15 cellular contexts compared by ENCODE assay signal in the genomic region with DNA sequence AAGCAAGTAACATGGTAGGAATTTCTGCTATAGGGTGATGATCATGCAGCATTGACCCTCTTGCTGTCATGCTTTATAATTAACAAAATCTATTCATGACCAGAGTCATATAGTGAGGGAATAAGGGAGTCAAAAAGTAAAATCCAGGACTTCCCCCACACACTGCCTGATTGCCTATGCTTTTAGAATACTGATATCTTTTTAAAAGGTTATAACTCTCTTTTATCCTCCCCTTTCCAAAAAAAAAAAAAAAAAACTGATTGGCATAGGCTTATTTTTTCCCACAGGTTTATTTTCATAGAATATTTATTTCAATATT. TPM values are rescaled to one million over a fixed set of nuclear protein-coding genes. Genes with fewer than 3 reads are reported as not detected.
A peak's percentile ranks its signal among the peaks of the same experiment; 100 is the strongest.
DNase-seq lines count a peak whose midpoint lies in the region; ATAC-seq and TF ChIP-seq lines count a peak whose summit lies in the region.
"Had no signal": no experiment of that assay in that cellular context is flagged by ENCODE, and none has a peak within 500 bp of the region (broad histone marks: within the 10 kb centered on the region; RNA-seq: fewer than 3 reads in every experiment).

No MANE protein-coding gene starts in this region.

- H4K20me1 ChIP-seq in DOHH2 (ENCODE audit: control insufficient read depth, insufficient read depth, low read depth, low read length), result no peaks in the 10 kb centered on the region

- H3K36me3 Mint-ChIP-seq in activated B cell treated with CpG ODN at 0.5 μM for 24 hours (ENCODE audit: low read depth), result no peaks in the 10 kb centered on the region
- peaks cover 4 to 11% of the 10 kb centered on the region in 2 donors for H3K36me3 Mint-ChIP-seq in stimulated activated naive B cell treated with anti-CD40 and anti-IgM and Interleukin-4, amounts not matched to agents 10 μg/mL and 1 μg/mL and 100 μg/mL, for 72 hours

- CTCF ChIA-PET in activated B cell treated with CpG ODN at 0.5 μM for 24 hours (lab: Charles Lee), result no interaction called here

- no peak for TF ChIP-seq CTCF in DOHH2 (IDR thresholded peaks at IDR 0.05; ENCODE audit: low read depth, low read length, poor library complexity, severe bottlenecking)
- TF ChIP-seq CTCF in activated B cell treated with CpG ODN at 0.5 μM for 24 hours (IDR thresholded peaks at IDR 0.05), result no peak

- peak; percentile 25 for ATAC-seq in HG02610 (IDR thresholded peaks at IDR 0.05; ENCODE audit: unreplicated experiment)
- ATAC-seq in activated B cell treated with CpG ODN at 0.5 μM for 24 hours (ENCODE audit: low read depth), result no peak
- ATAC-seq in stimulated activated naive B cell treated with anti-CD40 and anti-IgM and Interleukin-4, amounts not matched to agents 10 μg/mL and 1 μg/mL and 100 μg/mL, for 72 hours (replicated peaks), result peak; percentile 50 to 64
- no peak for ATAC-seq in GM18519 (IDR thresholded peaks at IDR 0.05; ENCODE audit: low FRiP score, unreplicated experiment)
- ATAC-seq in aorta (ENCODE audit: low FRiP score), result no peak
- ATAC-seq in left lobe of liver, result no peak
- ATAC-seq: HCT116, PC-3 had no signal

- peaks cover 59% of the 10 kb centered on the region for H3K4me1 Mint-ChIP-seq in activated B cell treated with CpG ODN at 0.5 μM for 24 hours
- H3K4me1 Mint-ChIP-seq in stimulated activated naive B cell treated with anti-CD40 and anti-IgM and Interleukin-4, amounts not matched to agents 10 μg/mL and 1 μg/mL and 100 μg/mL, for 72 hours, result peaks cover 59 to 89% of the 10 kb centered on the region in 2 donors

- POLR2A ChIA-PET in activated B cell treated with CpG ODN at 0.5 μM for 24 hours (lab: Charles Lee), result interaction anchor here (1.2 to 2.4 kb wide), 3 partner anchors 46 to 54 kb away, joined by 3 to 28 read pairs (median 4); a partner anchor contains a TSS

- H3K4me3 ChIP-seq in DOHH2 (ENCODE audit: low read length), result no peak overlapping the region; the same call in 1 of the 2 replicates
- H3K4me3 ChIP-seq in aorta (ENCODE audit: low read length in 2 of 2), result no peak overlapping the region

- no peaks in the 10 kb centered on the region for H3K9me3 Mint-ChIP-seq in activated B cell treated with CpG ODN at 0.5 μM for 24 hours
- H3K9me3 Mint-ChIP-seq in stimulated activated naive B cell treated with anti-CD40 and anti-IgM and Interleukin-4, amounts not matched to agents 10 μg/mL and 1 μg/mL and 100 μg/mL, for 72 hours, result peaks cover 6 to 12% of the 10 kb centered on the region in 2 donors

- H3K4me2 ChIP-seq in DOHH2 (ENCODE audit: low read length), result peak overlapping the region; percentile 40

- no peaks in the 10 kb centered on the region for H3K36me3 ChIP-seq in DOHH2 (ENCODE audit: control insufficient read depth, low read length)
- H3K36me3 ChIP-seq in aorta (ENCODE audit: control insufficient read depth in 1 of 2, insufficient read depth in 2 of 2, low read length in 1 of 2), result no peaks in the 10 kb centered on the region

- peak overlapping the region; percentile 86 for H3K27ac Mint-ChIP-seq in activated B cell treated with CpG ODN at 0.5 μM for 24 hours
- H3K27ac Mint-ChIP-seq in stimulated activated naive B cell treated with anti-CD40 and anti-IgM and Interleukin-4, amounts not matched to agents 10 μg/mL and 1 μg/mL and 100 μg/mL, for 72 hours, result peak overlapping the region; percentile 96

- H3K9me3 ChIP-seq in DOHH2 (ENCODE audit: control insufficient read depth, insufficient read depth, low read length) (peaks cover 11% of the 10 kb centered on the region), aorta (ENCODE audit: control insufficient read depth, low read length) (no peaks in the 10 kb centered on the region)

- no peaks in the 10 kb centered on the region for H3K27me3 ChIP-seq in DOHH2 (ENCODE audit: control insufficient read depth, low read length)
- H3K27me3 ChIP-seq in aorta (ENCODE audit: control insufficient read depth in 1 of 2, insufficient read depth in 2 of 2, low read length in 1 of 2), result no peaks in the 10 kb centered on the region

- H3K79me2 ChIP-seq in DOHH2 (ENCODE audit: control insufficient read depth, low read length), result no peaks in the 10 kb centered on the region

- H3K27me3 Mint-ChIP-seq in activated B cell treated with CpG ODN at 0.5 μM for 24 hours, result no peaks in the 10 kb centered on the region
- H3K27me3 Mint-ChIP-seq in stimulated activated naive B cell treated with anti-CD40 and anti-IgM and Interleukin-4, amounts not matched to agents 10 μg/mL and 1 μg/mL and 100 μg/mL, for 72 hours, result no peaks in the 10 kb centered on the region

- intact Hi-C loops in activated B cell treated with CpG ODN at 0.5 μM for 24 hours (cut with micrococcal nuclease), result loop anchor here (5.0 kb wide), 2 partner anchors 244 to 494 kb away; no protein-coding TSS in a partner anchor
- intact Hi-C loops in aorta (cut with DNase I), result no loop called here

- H3K4me1 ChIP-seq in DOHH2 (ENCODE audit: control insufficient read depth, low read length), result peaks cover 38% of the 10 kb centered on the region
- H3K4me1 ChIP-seq in aorta (ENCODE audit: control insufficient read depth in 1 of 2, insufficient read depth in 2 of 2, low read length in 2 of 2), result no peaks in the 10 kb centered on the region

- DNase-seq in activated B cell treated with CpG ODN at 0.5 μM for 24 hours, result no peak
- no peak for DNase-seq in stimulated activated naive B cell treated with anti-CD40 and anti-IgM and Interleukin-4, amounts not matched to agents 10 μg/mL and 1 μg/mL and 100 μg/mL, for 72 hours
- no peak for DNase-seq in aorta
- no peak for DNase-seq in left lobe of liver (ENCODE audit: low spot score)
- DNase-seq: NCI-H1694, NCI-H2081, NCI-H2171, NCI-H526, PC-3, Right ventricle myocardium superior had no signal

- H3F3A ChIP-seq in DOHH2 (ENCODE audit: control insufficient read depth, insufficient read depth), result peaks cover 3% of the 10 kb centered on the region

- H3K9me2 ChIP-seq in DOHH2 (replicated peaks; ENCODE audit: control insufficient read depth, low read length), result no peaks in the 10 kb centered on the region

- H3K27ac ChIP-seq in DOHH2 (ENCODE audit: low read depth, low read length) (0 out of 2 replicates have a peak overlapping the region, but pooled peaks have one; percentile 10), aorta (ENCODE audit: low read depth in 1 of 2, low read length in 2 of 2) (no peak overlapping the region)
- H3K27ac ChIP-seq: C4-2B had no signal

- peak overlapping the region; percentile 3 for H3K4me3 Mint-ChIP-seq in activated B cell treated with CpG ODN at 0.5 μM for 24 hours
- H3K4me3 Mint-ChIP-seq in stimulated activated naive B cell treated with anti-CD40 and anti-IgM and Interleukin-4, amounts not matched to agents 10 μg/mL and 1 μg/mL and 100 μg/mL, for 72 hours, result peak overlapping the region in 1 of 2 donors; percentile 34

RNA-seq across cellular contexts. Expression of a gene that starts 51.4 kb away (rescaled TPM):
- total RNA-seq in activated B cell treated with CpG ODN at 0.5 μM for 24 hours (814 and 884 TPM in 2 replicates), aorta (100 to 1,000 TPM; 302 to 388 TPM), left lobe of liver (236 TPM)
- 10 to 100 TPM; 35.3 to 48.6 TPM for polyA plus RNA-seq in aorta

Comparison
In these comparisons a context has a peak if more than half of its experiments do, and no peak if none do; other contexts are left out.
1. ATAC-seq: peak in HG02610 (single experiment) and stimulated activated naive B cell treated with anti-CD40 and anti-IgM and Interleukin-4, amounts not matched to agents 10 μg/mL and 1 μg/mL and 100 μg/mL, for 72 hours (2 of 2); none in activated B cell treated with CpG ODN at 0.5 μM for 24 hours (single experiment), GM18519 (single experiment), aorta (single experiment) and left lobe of liver (single experiment).